Comparison of ENCODE assay signal across 8 cellular contexts in genomic region chr12:76084277-76085158, GRCh38. TPM values are rescaled to one million over a fixed set of nuclear protein-coding genes. Genes with fewer than 3 reads are reported as not detected.
A peak's percentile ranks its signal among the peaks of the same experiment; 100 is the strongest.
DNase-seq lines count a peak whose midpoint lies in the region; ATAC-seq and TF ChIP-seq lines count a peak whose summit lies in the region.

Gene NAP1L1, minus strand, starts transcription at chr12:76084685. Its CDS starts 10,466 bp downstream, at chr12:76074219.

- no peaks in the 10 kb centered on the region for H3K36me3 ChIP-seq in kidney epithelial cell (ENCODE audit: control insufficient read depth, insufficient read depth, low read length)

- TF ChIP-seq CTCF in AG10803 (conservative IDR thresholded peaks at IDR 0.05; ENCODE audit: low read length), result no peak
- TF ChIP-seq CTCF in kidney epithelial cell (IDR thresholded peaks at IDR 0.05; ENCODE audit: insufficient read depth, low read length, poor library complexity, severe bottlenecking), result no peak

- peak; percentile 98 for DNase-seq in AG10803 (ENCODE audit: low read depth)
- peak; percentile 98 for DNase-seq in NCI-H460 (ENCODE audit: extremely low read depth, low read depth)
- peak; percentile 94 for DNase-seq in activated CD4-positive, alpha-beta T cell treated with anti-CD3 and anti-CD28 coated beads for 1 hour
- peak; percentile 98 for DNase-seq in cerebellum (ENCODE audit: low spot score)
- DNase-seq in kidney epithelial cell (ENCODE audit: low read depth), result peak; percentile 89
- DNase-seq in stimulated activated CD4-positive, alpha-beta T cell treated with anti-CD3 and anti-CD28 coated beads, Interleukin-15, amount 100 ng/mL, for 48 hours (ENCODE audit: low read depth in 2 of 2), result peak; percentile 96

- H3K4me3 ChIP-seq in AG10803 (ENCODE audit: low read length) (peak within 1 kb of the TSS; percentile 78), kidney epithelial cell (ENCODE audit: low read depth, low read length) (peak within 1 kb of the TSS; percentile 98)

- ATAC-seq in GM19043 (IDR thresholded peaks at IDR 0.05; ENCODE audit: low read depth, unreplicated experiment) (peak; percentile 94), HG03378 (IDR thresholded peaks at IDR 0.05; ENCODE audit: unreplicated experiment) (peak; percentile 91)

- H3K27me3 ChIP-seq in kidney epithelial cell (ENCODE audit: control insufficient read depth, insufficient read depth, low read length), result no peaks in the 10 kb centered on the region

RNA-seq across cellular contexts. Expression of gene NAP1L1, which starts in this region (rescaled TPM):
- total RNA-seq in NCI-H460 (2014; rRNA removed; shearing (Covaris generic)), result 726 and 819 TPM in 2 replicates
- 366 and 468 TPM in 2 replicates for polyA plus RNA-seq in NCI-H460 (2014; cell fraction: nucleus; rRNA removed)
- total RNA-seq in cerebellum (217 TPM), kidney epithelial cell (500 and 574 TPM in 2 replicates)

Comparison
In these comparisons a context has a peak if more than half of its experiments do, and no peak if none do; other contexts are left out.
1. Peak in every context shown above with its lines: DNase-seq, ATAC-seq and H3K4me3 ChIP-seq.